ENCODE assay signal across 8 cellular contexts in genomic region chr20:543369-544152, GRCh38. TPM values are rescaled to one million over a fixed set of nuclear protein-coding genes. Genes with fewer than 3 reads are reported as not detected.
A peak's percentile ranks its signal among the peaks of the same experiment; 100 is the strongest.
DNase-seq lines count a peak whose midpoint lies in the region; ATAC-seq and TF ChIP-seq lines count a peak whose summit lies in the region.

TSS of gene CSNK2A1 (minus strand) at chr20:543790. CDS start at chr20:508551, 35,239 bp downstream.

- peak within 1 kb of the TSS; percentile 99 for H3K27ac Mint-ChIP-seq in activated B cell treated with CpG ODN at 0.5 μM for 24 hours
- H3K27ac Mint-ChIP-seq in immature natural killer cell: peak within 1 kb of the TSS; percentile 94 to 100 (median 99)

- peaks cover 56% of the 10 kb centered on the region for H3K4me1 Mint-ChIP-seq in activated B cell treated with CpG ODN at 0.5 μM for 24 hours
- H3K4me1 Mint-ChIP-seq in immature natural killer cell: peaks cover 46 to 58% of the 10 kb centered on the region in 2 donors

- POLR2A ChIA-PET in activated B cell treated with CpG ODN at 0.5 μM for 24 hours (lab: Charles Lee): interaction anchor here (0.6 to 2.7 kb wide), 8 partner anchors 109 to 290 kb away, joined by 3 to 13 read pairs (median 4); partner anchors contain the start of genes FAM110A, RBCK1, TRIB3 and ZCCHC3

- CTCF ChIA-PET in activated B cell treated with CpG ODN at 0.5 μM for 24 hours (lab: Charles Lee): interaction anchor here (1.5 to 1.6 kb wide), 2 partner anchors 102 to 189 kb away, joined by 3 to 4 read pairs; no protein-coding TSS in a partner anchor

- H3K27me3 Mint-ChIP-seq in activated B cell treated with CpG ODN at 0.5 μM for 24 hours (no peaks in the 10 kb centered on the region), immature natural killer cell (ENCODE audit: low read depth in 3 of 3) (peaks cover 2 to 9% (median 8%) of the 10 kb centered on the region in 3 donors)

- DNase-seq in AG08395 (ENCODE audit: low spot score) (peak; percentile 98), NCI-H345 (lab: John Stamatoyannopoulos, UW) (peak; percentile 97), activated B cell treated with CpG ODN at 0.5 μM for 24 hours (peak; percentile 98), caudate nucleus (lab: John Stamatoyannopoulos, UW) (peak; percentile 63 to 98 (median 93)), immature natural killer cell (peak; percentile 97 to 98 (median 97)), smooth muscle cell of the brain vasculature (ENCODE audit: low read depth, low spot score) (peak; percentile 90)

- peak within 1 kb of the TSS; percentile 96 for H3K4me3 Mint-ChIP-seq in activated B cell treated with CpG ODN at 0.5 μM for 24 hours
- H3K4me3 Mint-ChIP-seq in immature natural killer cell: peak within 1 kb of the TSS; percentile 86 to 97 (median 92)

- H3K27ac ChIP-seq in caudate nucleus (ENCODE audit: low read depth, low read length): peak within 1 kb of the TSS; percentile 100

- in situ Hi-C loops in GM18951 (cut with MboI; ENCODE audit: low sequenced_read_pairs, unreplicated experiment): no loop called here

- TF ChIP-seq POLR2A in GM18951 (IDR thresholded peaks at IDR 0.05; ENCODE audit: extremely low read depth, insufficient read depth, insufficient read length): peak; percentile 94

- intact Hi-C loops in activated B cell treated with CpG ODN at 0.5 μM for 24 hours (cut with micrococcal nuclease): loop anchor here (1.0 to 5.0 kb wide), 9 partner anchors 81 to 924 kb away; partner anchors contain the start of genes FAM110A, NRSN2, NSFL1C and PSMF1

- H3K36me3 Mint-ChIP-seq in activated B cell treated with CpG ODN at 0.5 μM for 24 hours (ENCODE audit: low read depth) (peaks cover 16% of the 10 kb centered on the region), immature natural killer cell (no peaks in the 10 kb centered on the region)

- TF ChIP-seq CTCF in activated B cell treated with CpG ODN at 0.5 μM for 24 hours (IDR thresholded peaks at IDR 0.05): no peak

- peak; percentile 94 for ATAC-seq in HG03196 (IDR thresholded peaks at IDR 0.05; ENCODE audit: unreplicated experiment)
- peak; percentile 91 for ATAC-seq in activated B cell treated with CpG ODN at 0.5 μM for 24 hours (ENCODE audit: low read depth)

- H3K9me3 Mint-ChIP-seq in activated B cell treated with CpG ODN at 0.5 μM for 24 hours: peaks cover 2% of the 10 kb centered on the region
- H3K9me3 Mint-ChIP-seq in immature natural killer cell: no peaks in the 10 kb centered on the region

RNA-seq across cellular contexts. Expression of gene CSNK2A1, which starts in this region (rescaled TPM):
- total RNA-seq in activated B cell treated with CpG ODN at 0.5 μM for 24 hours: 130 and 140 TPM in 2 replicates
- polyA plus RNA-seq in immature natural killer cell: 10 to 100 TPM; 39.9 to 65.9 (median 60.1) TPM

Comparison
In these comparisons a context has a peak if more than half of its experiments do, and no peak if none do; other contexts are left out.
1. Peak in every context shown above with its lines: DNase-seq, ATAC-seq and H3K27ac ChIP-seq.